ENCODE assay signal across 8 cellular contexts in genomic region chr3:125742846-125743245, GRCh38.
DNase-seq lines count a peak whose midpoint lies in the region; ATAC-seq lines count a peak whose summit lies in the region.
"Not testable (repeated sequence)": the region's sequence is repeated elsewhere in the genome, so short reads cannot be mapped to it uniquely, and the experiment has no call there.

No MANE protein-coding gene starts in this region.

- peak in 1 of 2 donors; percentile 60 for ATAC-seq in stimulated activated naive B cell treated with anti-CD40 and anti-IgM and Interleukin-4, amounts not matched to agents 10 μg/mL and 1 μg/mL and 100 μg/mL, for 72 hours (replicated peaks)

- H3K4me3 Mint-ChIP-seq in stimulated activated naive B cell treated with anti-CD40 and anti-IgM and Interleukin-4, amounts not matched to agents 10 μg/mL and 1 μg/mL and 100 μg/mL, for 72 hours = not testable (repeated sequence)

- H3K27me3 Mint-ChIP-seq in stimulated activated naive B cell treated with anti-CD40 and anti-IgM and Interleukin-4, amounts not matched to agents 10 μg/mL and 1 μg/mL and 100 μg/mL, for 72 hours = not testable (repeated sequence)

- H3K27ac Mint-ChIP-seq in stimulated activated naive B cell treated with anti-CD40 and anti-IgM and Interleukin-4, amounts not matched to agents 10 μg/mL and 1 μg/mL and 100 μg/mL, for 72 hours = peak overlapping the region; percentile 44

- not testable (repeated sequence) for H3K9me3 Mint-ChIP-seq in stimulated activated naive B cell treated with anti-CD40 and anti-IgM and Interleukin-4, amounts not matched to agents 10 μg/mL and 1 μg/mL and 100 μg/mL, for 72 hours

- not testable (repeated sequence) for H3K27ac ChIP-seq in epithelial cell of prostate

- DNase-seq in COR-L47 (lab: John Stamatoyannopoulos, UW) = peak; percentile 27
- DNase-seq in GM19240 (ENCODE audit: insufficient read length, low spot score) = peak; percentile 2
- DNase-seq in NAMALWA (ENCODE audit: low spot score) = peak; percentile 76
- DNase-seq in SW 1271 (lab: John Stamatoyannopoulos, UW) = peak; percentile 49 to 57
- peak; percentile 71 for DNase-seq in activated effector memory CD4-positive, alpha-beta T cell treated with anti-CD3 and anti-CD28 coated beads, Interleukin-2, amount 50 U/mL, for 16 hours
- DNase-seq in epithelial cell of prostate (ENCODE audit: low read depth, low spot score) = peak; percentile 14
- peak; percentile 17 for DNase-seq in medulla oblongata (ENCODE audit: extremely low spot score)
- peak; percentile 70 for DNase-seq in stimulated activated naive B cell treated with anti-CD40 and anti-IgM and Interleukin-4, amounts not matched to agents 10 μg/mL and 1 μg/mL and 100 μg/mL, for 72 hours

- not testable (repeated sequence) for H3K36me3 Mint-ChIP-seq in stimulated activated naive B cell treated with anti-CD40 and anti-IgM and Interleukin-4, amounts not matched to agents 10 μg/mL and 1 μg/mL and 100 μg/mL, for 72 hours

- H3K4me1 Mint-ChIP-seq in stimulated activated naive B cell treated with anti-CD40 and anti-IgM and Interleukin-4, amounts not matched to agents 10 μg/mL and 1 μg/mL and 100 μg/mL, for 72 hours = peaks cover 4 to 10% of the 10 kb centered on the region in 2 donors

Comparison
In these comparisons a context has a peak if more than half of its experiments do, and no peak if none do; other contexts are left out.
1. DNase-seq: peak in every context shown above with its lines; median percentile 76 in NAMALWA; 71 in activated effector memory CD4-positive, alpha-beta T cell treated with anti-CD3 and anti-CD28 coated beads, Interleukin-2, amount 50 U/mL, for 16 hours; 70 in stimulated activated naive B cell treated with anti-CD40 and anti-IgM and Interleukin-4, amounts not matched to agents 10 μg/mL and 1 μg/mL and 100 μg/mL, for 72 hours; 53 in SW 1271; 27 in COR-L47; 17 in medulla oblongata; 14 in epithelial cell of prostate; 2 in GM19240.